19 cellular contexts compared by ENCODE assay signal in the genomic region with DNA sequence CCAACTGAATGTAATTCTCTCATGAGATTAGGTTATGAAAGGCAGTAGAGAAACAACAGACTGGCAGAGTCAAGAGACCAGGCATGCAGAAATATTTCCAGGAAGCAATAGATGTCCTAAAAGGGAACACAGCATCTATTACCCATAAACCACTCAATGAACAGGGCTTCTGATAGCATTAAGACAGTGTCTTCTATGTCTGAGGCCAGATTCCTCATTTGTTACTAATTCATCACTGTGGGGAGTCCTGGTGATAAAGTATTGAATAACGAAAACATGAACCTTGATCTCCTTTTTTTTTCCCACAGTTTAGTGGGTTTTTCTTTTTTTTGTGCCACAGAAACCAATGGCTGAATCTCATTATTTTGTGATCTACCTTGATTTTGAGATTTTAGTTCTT.
A peak's percentile ranks its signal among the peaks of the same experiment; 100 is the strongest.
DNase-seq lines count a peak whose midpoint lies in the region; ATAC-seq and TF ChIP-seq lines count a peak whose summit lies in the region.
"Had no signal": no experiment of that assay in that cellular context is flagged by ENCODE, and none has a peak within 500 bp of the region (broad histone marks: within the 10 kb centered on the region; RNA-seq: fewer than 3 reads in every experiment).

No MANE protein-coding gene starts in this region.

- H3K9me3 ChIP-seq in adipocyte (ENCODE audit: control insufficient read depth, low read length) = no peaks in the 10 kb centered on the region
- H3K9me3 ChIP-seq: Caco-2, heart left ventricle, neutrophil, upper lobe of left lung had no signal

- H3K27me3 ChIP-seq in adipocyte (replicated peaks; ENCODE audit: control insufficient read depth, insufficient read depth, low read length) = no peaks in the 10 kb centered on the region
- H3K27me3 ChIP-seq: cardiac muscle cell, heart left ventricle, neutrophil, upper lobe of left lung had no signal

- DNase-seq in GM04503 (ENCODE audit: low read depth) = peak; percentile 14
- DNase-seq in adipocyte (ENCODE audit: low read depth) = peak; percentile 1
- DNase-seq in fibroblast of the aortic adventitia (ENCODE audit: low read depth) = peak; percentile 17
- DNase-seq in skeletal muscle cell (ENCODE audit: low read depth) = peak; percentile 36
- DNase-seq in occipital lobe (lab: John Stamatoyannopoulos, UW) = no peak
- DNase-seq in DMS53 (lab: John Stamatoyannopoulos, UW) = no peak
- DNase-seq: activated naive CD8-positive, alpha-beta T cell treated with anti-CD3 and anti-CD28 coated beads, Interleukin-2, amount 10 ng/mL, durations not matched to agents 7 days and 5 days; Caco-2; heart left ventricle; NCI-H146; NCI-H2171 treated with DMSO at 0.1 percent for 48 hours; NCI-H82; SHP77 treated with DMSO at 0.1 percent for 48 hours; stimulated activated CD8-positive, alpha-beta memory T cell treated with anti-CD3 and anti-CD28 coated beads, Interleukin-4, amount 100 ng/mL, for 48 hours; upper lobe of left lung had no signal

- ATAC-seq in GM21717 (IDR thresholded peaks at IDR 0.05; ENCODE audit: unreplicated experiment) = no peak
- ATAC-seq: heart left ventricle had no signal

- no peaks in the 10 kb centered on the region for H3K36me3 ChIP-seq in adipocyte (ENCODE audit: control insufficient read depth, insufficient read depth, low read length, severe bottlenecking)
- H3K36me3 ChIP-seq: cardiac muscle cell, heart left ventricle, neutrophil, upper lobe of left lung had no signal

- H3K4me3 ChIP-seq in adipocyte (ENCODE audit: low read length) (no peak overlapping the region), fibroblast of the aortic adventitia (ENCODE audit: low read depth, low read length) (no peak overlapping the region), skeletal muscle cell (ENCODE audit: low read depth, low read length) (no peak overlapping the region)
- H3K4me3 ChIP-seq: cardiac muscle cell, heart left ventricle, lung, upper lobe of left lung had no signal

- H3K4me1 ChIP-seq in adipocyte (ENCODE audit: control insufficient read depth, insufficient read depth, low read length) = peaks cover 3% of the 10 kb centered on the region
- H3K4me1 ChIP-seq: heart left ventricle, upper lobe of left lung had no signal

- no peak for TF ChIP-seq CTCF in fibroblast of the aortic adventitia (IDR thresholded peaks at IDR 0.05; ENCODE audit: insufficient read depth, low read length)

- H3K9ac ChIP-seq in adipocyte (ENCODE audit: low read length) = no peak overlapping the region

Comparison
In these comparisons a context has a peak if more than half of its experiments do, and no peak if none do; other contexts are left out.
1. DNase-seq: peak in GM04503 (single experiment), adipocyte (single experiment), fibroblast of the aortic adventitia (single experiment) and skeletal muscle cell (single experiment); none in occipital lobe (single experiment) and DMS53 (single experiment).